ENCODE assay signal across 27 cellular contexts in the genomic region with DNA sequence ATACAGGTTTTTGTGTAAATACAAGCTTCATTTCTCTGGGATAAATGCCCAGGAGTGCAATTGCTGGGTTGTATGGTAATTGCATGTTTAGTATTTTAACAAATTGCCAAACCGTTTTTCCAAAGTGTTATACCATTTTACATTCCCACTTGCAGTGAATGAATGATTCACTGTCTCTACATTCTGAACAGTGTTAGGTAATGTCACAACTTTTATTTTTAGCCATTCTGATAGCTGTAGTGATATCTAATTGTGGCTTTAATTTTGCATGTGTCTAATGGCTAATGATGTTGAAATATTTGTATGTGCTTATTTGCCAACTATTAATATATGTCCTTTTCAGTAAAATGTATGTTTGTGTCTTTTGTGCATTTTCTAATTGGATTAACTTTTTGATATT.
"Had no signal": no experiment of that assay in that cellular context is flagged by ENCODE, and none has a peak within 500 bp of the region (broad histone marks: within the 10 kb centered on the region; RNA-seq: fewer than 3 reads in every experiment).

No MANE protein-coding gene starts in this region.

- H3K4me3 ChIP-seq: adrenal gland, body of pancreas, colonic mucosa, esophagus squamous epithelium, gastroesophageal sphincter had no signal

- H3K27ac ChIP-seq: adrenal gland, body of pancreas, colonic mucosa, epithelial cell of prostate, esophagus squamous epithelium, gastroesophageal sphincter had no signal

- DNase-seq: activated CD4-positive, alpha-beta memory T cell treated with anti-CD3 and anti-CD28 coated beads for 36 hours; activated CD4-positive, alpha-beta T cell treated with anti-CD3 and anti-CD28 coated beads for 36 hours; activated CD4-positive, alpha-beta T cell treated with anti-CD3 and anti-CD28 coated beads, Interleukin-2, amount 10 ng/mL, durations not matched to agents 24 days and 14 days; activated CD4-positive, CD25-positive, alpha-beta regulatory T cell; activated CD4-positive, CD25-positive, alpha-beta regulatory T cell treated with anti-CD3 and anti-CD28 coated beads, Interleukin-2, amount 50 U/mL, for 72 hours; activated CD8-positive, alpha-beta memory T cell treated with anti-CD3 and anti-CD28 coated beads, Interleukin-2, amount 10 ng/mL, durations not matched to agents 7 days and 5 days; activated CD8-positive, alpha-beta memory T cell treated with anti-CD3 and anti-CD28 coated beads, Interleukin-2, amount 50 U/mL, for 4 hours; activated CD8-positive, alpha-beta T cell treated with anti-CD3 and anti-CD28 coated beads, Interleukin-2, amount 10 ng/mL, durations not matched to agents 7 days and 5 days; activated effector memory CD4-positive, alpha-beta T cell treated with anti-CD3 and anti-CD28 coated beads, Interleukin-2, amount 50 U/mL, for 16 hours; activated naive CD4-positive, alpha-beta T cell treated with anti-CD3 and anti-CD28 coated beads for 36 hours; activated naive CD8-positive, alpha-beta T cell treated with anti-CD3 and anti-CD28 coated beads for 36 hours; activated naive CD8-positive, alpha-beta T cell treated with anti-CD3 and anti-CD28 coated beads, Interleukin-2, amount 50 U/mL, for 24 hours; activated T-cell treated with anti-CD3 and anti-CD28 coated beads, Interleukin-2, amount 50 U/mL, for 1 hour; activated T-cell treated with anti-CD3 and anti-CD28 coated beads, Interleukin-2, amount 50 U/mL, for 48 hours; adrenal gland; amygdala; aorta; body of pancreas; central memory CD4-positive, alpha-beta T cell; cerebellar nuclear complex; colonic mucosa; effector CD8-positive, alpha-beta T cell; esophagus squamous epithelium; foreskin melanocyte; T-helper 2 cell had no signal

- H3K4me1 ChIP-seq: adrenal gland, body of pancreas, colonic mucosa, esophagus squamous epithelium, gastroesophageal sphincter had no signal

- H3K27me3 ChIP-seq: adrenal gland, body of pancreas, colonic mucosa, gastroesophageal sphincter had no signal

- ATAC-seq: activated CD8-positive, alpha-beta memory T cell treated with anti-CD3 and anti-CD28 coated beads, Interleukin-2, amount 10 ng/mL, durations not matched to agents 7 days and 5 days; activated CD8-positive, alpha-beta T cell treated with anti-CD3 and anti-CD28 coated beads, Interleukin-2, amount 10 ng/mL, durations not matched to agents 7 days and 5 days; activated naive CD8-positive, alpha-beta T cell treated with anti-CD3 and anti-CD28 coated beads, Interleukin-2, amount 50 U/mL, for 24 hours; body of pancreas; gastroesophageal sphincter had no signal

- H3K36me3 ChIP-seq: adrenal gland, colonic mucosa, esophagus squamous epithelium, gastroesophageal sphincter had no signal

- H3K9me3 ChIP-seq: adrenal gland, body of pancreas, colonic mucosa had no signal
